In the genomic region with DNA sequence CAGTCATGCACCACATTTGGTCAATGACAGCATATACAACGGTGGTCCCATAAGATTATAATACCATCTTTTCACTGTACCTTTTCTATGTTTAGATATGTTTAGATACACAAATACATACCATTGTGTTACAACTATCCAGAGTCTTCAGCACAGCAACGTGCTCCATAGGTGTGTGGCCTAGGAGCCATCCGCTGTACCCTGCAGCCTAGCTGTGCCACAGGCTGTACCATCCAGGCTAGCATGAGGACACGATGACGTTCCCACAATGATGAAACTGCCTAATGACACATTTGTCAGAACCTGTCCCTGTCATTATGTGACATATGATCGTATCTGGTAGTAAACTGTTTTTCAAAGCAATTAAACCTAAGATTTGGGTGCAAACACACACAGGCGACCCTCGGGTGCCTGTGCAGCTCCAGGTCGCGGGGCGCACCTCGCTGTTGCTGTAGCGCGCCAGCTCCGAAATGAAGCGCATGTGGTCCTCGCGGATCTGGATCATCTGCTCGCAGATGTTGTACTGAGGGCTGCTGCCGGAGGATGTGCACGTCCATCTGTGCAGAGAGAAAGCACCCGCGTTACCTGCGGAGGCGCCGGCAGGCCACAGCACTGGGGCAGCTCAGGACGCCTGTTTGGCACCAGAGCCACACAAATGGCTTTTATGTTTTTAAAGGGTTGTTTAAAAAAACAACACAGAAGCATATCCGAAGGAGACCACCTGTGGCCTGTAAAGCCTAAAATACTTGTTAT, we compare ENCODE assay signal across 17 cellular contexts. TPM values are rescaled to one million over a fixed set of nuclear protein-coding genes. Genes with fewer than 3 reads are reported as not detected.
DNase-seq lines count a peak whose midpoint lies in the region; ATAC-seq and TF ChIP-seq lines count a peak whose summit lies in the region.
"Had no signal": no experiment of that assay in that cellular context is flagged by ENCODE, and none has a peak within 500 bp of the region (broad histone marks: within the 10 kb centered on the region; RNA-seq: fewer than 3 reads in every experiment).

No MANE protein-coding gene starts in this region.

- no peaks in the 10 kb centered on the region for H3K4me1 Mint-ChIP-seq in natural killer cell treated with Interleukin-12 subunit alpha and Interleukin-12 subunit beta and Interleukin-15 and Interleukin-18, amount 100 ng/mL, for 72 hours (ENCODE audit: low read depth in 2 of 2)
- H3K4me1 Mint-ChIP-seq in stimulated activated memory B cell treated with anti-CD40 and anti-IgM and Interleukin-4, amounts not matched to agents 10 μg/mL and 1 μg/mL and 100 μg/mL, for 72 hours, result peaks cover 19% of the 10 kb centered on the region
- H3K4me1 Mint-ChIP-seq: CD4-positive, CD25-positive, alpha-beta regulatory T cell had no signal

- DNase-seq in H7, result peak; percentile 30
- DNase-seq in natural killer cell treated with Interleukin-12 subunit alpha and Interleukin-12 subunit beta and Interleukin-15 and Interleukin-18, amount 100 ng/mL, for 72 hours (ENCODE audit: low spot score), result peak; percentile 48
- DNase-seq in occipital lobe (lab: John Stamatoyannopoulos, UW), result no peak
- no peak for DNase-seq in stimulated activated CD4-positive, alpha-beta T cell treated with anti-CD3 and anti-CD28 coated beads, Interleukin-4, amount 100 ng/mL, for 4 hours
- no peak for DNase-seq in CD1c-positive myeloid dendritic cell (ENCODE audit: extremely low spot score)
- DNase-seq: 8988T; C1 segment of cervical spinal cord; Caco-2; CD4-positive, CD25-positive, alpha-beta regulatory T cell; CD8-positive, alpha-beta T cell; DMS153; DND-41; GOT3; HCEC 1CT had no signal

- H3K4me3 Mint-ChIP-seq in natural killer cell treated with Interleukin-12 subunit alpha and Interleukin-12 subunit beta and Interleukin-15 and Interleukin-18, amount 100 ng/mL, for 72 hours, result no peak overlapping the region
- H3K4me3 Mint-ChIP-seq in stimulated activated memory B cell treated with anti-CD40 and anti-IgM and Interleukin-4, amounts not matched to agents 10 μg/mL and 1 μg/mL and 100 μg/mL, for 72 hours, result no peak overlapping the region
- H3K4me3 Mint-ChIP-seq: CD4-positive, CD25-positive, alpha-beta regulatory T cell; CD8-positive, alpha-beta T cell had no signal

- no peaks in the 10 kb centered on the region for H3K36me3 Mint-ChIP-seq in natural killer cell treated with Interleukin-12 subunit alpha and Interleukin-12 subunit beta and Interleukin-15 and Interleukin-18, amount 100 ng/mL, for 72 hours
- H3K36me3 Mint-ChIP-seq in stimulated activated memory B cell treated with anti-CD40 and anti-IgM and Interleukin-4, amounts not matched to agents 10 μg/mL and 1 μg/mL and 100 μg/mL, for 72 hours, result peaks cover 30% of the 10 kb centered on the region
- H3K36me3 Mint-ChIP-seq: CD8-positive, alpha-beta T cell had no signal

- H3K9me3 Mint-ChIP-seq in natural killer cell treated with Interleukin-12 subunit alpha and Interleukin-12 subunit beta and Interleukin-15 and Interleukin-18, amount 100 ng/mL, for 72 hours, result no peaks in the 10 kb centered on the region
- H3K9me3 Mint-ChIP-seq in stimulated activated memory B cell treated with anti-CD40 and anti-IgM and Interleukin-4, amounts not matched to agents 10 μg/mL and 1 μg/mL and 100 μg/mL, for 72 hours, result no peaks in the 10 kb centered on the region
- H3K9me3 Mint-ChIP-seq: CD4-positive, CD25-positive, alpha-beta regulatory T cell; CD8-positive, alpha-beta T cell had no signal

- H3K27me3 Mint-ChIP-seq in natural killer cell treated with Interleukin-12 subunit alpha and Interleukin-12 subunit beta and Interleukin-15 and Interleukin-18, amount 100 ng/mL, for 72 hours, result no peaks in the 10 kb centered on the region
- no peaks in the 10 kb centered on the region for H3K27me3 Mint-ChIP-seq in stimulated activated memory B cell treated with anti-CD40 and anti-IgM and Interleukin-4, amounts not matched to agents 10 μg/mL and 1 μg/mL and 100 μg/mL, for 72 hours
- H3K27me3 Mint-ChIP-seq: CD4-positive, CD25-positive, alpha-beta regulatory T cell had no signal

- H3K27ac ChIP-seq in VCaP, result peak overlapping the region; percentile 61

- ATAC-seq in natural killer cell treated with Interleukin-12 subunit alpha and Interleukin-12 subunit beta and Interleukin-15 and Interleukin-18, amount 100 ng/mL, for 72 hours, result no peak
- ATAC-seq in stimulated activated memory B cell treated with anti-CD40 and anti-IgM and Interleukin-4, amounts not matched to agents 10 μg/mL and 1 μg/mL and 100 μg/mL, for 72 hours, result no peak
- no peak for ATAC-seq in GM18511 (IDR thresholded peaks at IDR 0.05; ENCODE audit: unreplicated experiment)
- ATAC-seq: CD8-positive, alpha-beta T cell had no signal

- H3K27me3 ChIP-seq in H7 (ENCODE audit: control insufficient read depth, insufficient read depth, low read length), result no peaks in the 10 kb centered on the region

- peaks cover 4% of the 10 kb centered on the region for H3K36me3 ChIP-seq in H7 (replicated peaks; ENCODE audit: control insufficient read depth, insufficient read depth, low read length)

- H3K4me3 ChIP-seq in H7 (ENCODE audit: insufficient read depth, low read depth, low read length), result no peak overlapping the region

- H3K27ac Mint-ChIP-seq in natural killer cell treated with Interleukin-12 subunit alpha and Interleukin-12 subunit beta and Interleukin-15 and Interleukin-18, amount 100 ng/mL, for 72 hours, result no peak overlapping the region
- peak overlapping the region; percentile 27 for H3K27ac Mint-ChIP-seq in stimulated activated memory B cell treated with anti-CD40 and anti-IgM and Interleukin-4, amounts not matched to agents 10 μg/mL and 1 μg/mL and 100 μg/mL, for 72 hours
- H3K27ac Mint-ChIP-seq: CD4-positive, CD25-positive, alpha-beta regulatory T cell; CD8-positive, alpha-beta T cell had no signal

- TF ChIP-seq CTCF in VCaP (conservative IDR thresholded peaks at IDR 0.05), result no peak

RNA-seq across cellular contexts. Expression of gene CYFIP1, which starts 48.2 kb away (rescaled TPM):
- 84.2 and 85.7 TPM in 2 replicates for total RNA-seq in H7 (2014; rRNA removed; shearing (Covaris generic))
- 10 to 100 TPM; 10.8 to 19.8 TPM for total RNA-seq in natural killer cell treated with Interleukin-12 subunit alpha and Interleukin-12 subunit beta and Interleukin-15 and Interleukin-18, amount 100 ng/mL, for 72 hours
- total RNA-seq in occipital lobe, result 83.3 TPM

Comparison
In these comparisons a context has a peak if more than half of its experiments do, and no peak if none do; other contexts are left out.
1. DNase-seq: peak in H7 (single experiment) and natural killer cell treated with Interleukin-12 subunit alpha and Interleukin-12 subunit beta and Interleukin-15 and Interleukin-18, amount 100 ng/mL, for 72 hours (single experiment); none in occipital lobe (single experiment), stimulated activated CD4-positive, alpha-beta T cell treated with anti-CD3 and anti-CD28 coated beads, Interleukin-4, amount 100 ng/mL, for 4 hours (0 of 2) and CD1c-positive myeloid dendritic cell (single experiment).